ENCODE assay signal across 10 cellular contexts in genomic region chr13:40187324-40187795, GRCh38.
DNase-seq lines count a peak whose midpoint lies in the region; ATAC-seq and TF ChIP-seq lines count a peak whose summit lies in the region.
"Had no signal": no experiment of that assay in that cellular context is flagged by ENCODE, and none has a peak within 500 bp of the region (broad histone marks: within the 10 kb centered on the region; RNA-seq: fewer than 3 reads in every experiment).

No MANE protein-coding gene starts in this region.

- peaks cover 2% of the 10 kb centered on the region for H3K9me3 Mint-ChIP-seq in nephron

- DNase-seq in activated gamma-delta T cell treated with Interleukin-2 at 50 U/mL for 16 hours (peak; percentile 68), activated gamma-delta T cell (lab: John Stamatoyannopoulos, UW) (no peak), HuH-7 (ENCODE audit: low spot score) (no peak), A172 (ENCODE audit: low spot score) (no peak)
- peak; percentile 66 for DNase-seq in activated effector memory CD4-positive, alpha-beta T cell treated with Interleukin-2 at 50 U/mL for 16 hours

- peaks cover 68% of the 10 kb centered on the region for H3K4me1 Mint-ChIP-seq in nephron

- peak overlapping the region in 2 of 3 experiments; percentile 1 to 41 for H3K27ac Mint-ChIP-seq in nephron

- no peak for TF ChIP-seq CTCF in nephron (IDR thresholded peaks at IDR 0.05; ENCODE audit: unreplicated experiment in 3 of 3)

- no peaks in the 10 kb centered on the region for H3K36me3 Mint-ChIP-seq in nephron (ENCODE audit: low read depth)

- H3K27me3 Mint-ChIP-seq in nephron (ENCODE audit: low read depth), result no peaks in the 10 kb centered on the region

- ATAC-seq in GM21528 (IDR thresholded peaks at IDR 0.05; ENCODE audit: low FRiP score, unreplicated experiment) (no peak), GM21390 (IDR thresholded peaks at IDR 0.05; ENCODE audit: unreplicated experiment) (no peak)
- ATAC-seq: Right ventricle myocardium inferior had no signal

- no peak overlapping the region for H3K4me3 Mint-ChIP-seq in nephron
- H3K4me3 Mint-ChIP-seq: neural crest cell had no signal

Comparison
In these comparisons a context has a peak if more than half of its experiments do, and no peak if none do; other contexts are left out.
1. DNase-seq: peak in activated gamma-delta T cell treated with Interleukin-2 at 50 U/mL for 16 hours (single experiment) and activated effector memory CD4-positive, alpha-beta T cell treated with Interleukin-2 at 50 U/mL for 16 hours (single experiment); none in activated gamma-delta T cell (single experiment), HuH-7 (single experiment) and A172 (single experiment).